ENCODE assay signal across 8 cellular contexts in genomic region chr12:31728917-31729640, GRCh38. TPM values are rescaled to one million over a fixed set of nuclear protein-coding genes. Genes with fewer than 3 reads are reported as not detected.
A peak's percentile ranks its signal among the peaks of the same experiment; 100 is the strongest.
DNase-seq lines count a peak whose midpoint lies in the region; ATAC-seq and TF ChIP-seq lines count a peak whose summit lies in the region.

TSS of gene AMN1 (minus strand) at chr12:31729021. CDS start at chr12:31729008, 13 bp downstream.

- TF ChIP-seq POLR2A in lower leg skin (IDR thresholded peaks at IDR 0.05) = no peak

- intact Hi-C loops in activated CD8-positive, alpha-beta T cell treated with anti-CD3 and anti-CD28 coated beads for 36 hours (cut with micrococcal nuclease) = loop anchor here (5.0 to 10.0 kb wide), 2 partner anchors 166 to 233 kb away; no protein-coding TSS in a partner anchor
- intact Hi-C loops in lower leg skin (cut with DNase I; ENCODE audit: low total_unique reads) = loop anchor here (10.0 kb wide), 1 partner anchor 64 kb away; no protein-coding TSS in a partner anchor

- H3K4me3 ChIP-seq in CD4-positive, CD25-positive, alpha-beta regulatory T cell (ENCODE audit: low read depth, low read length) = peak within 1 kb of the TSS; percentile 99
- peak within 1 kb of the TSS; percentile 58 for H3K4me3 ChIP-seq in lower leg skin (ENCODE audit: low read depth, poor library complexity, severe bottlenecking)

- H3K4me1 ChIP-seq in CD4-positive, CD25-positive, alpha-beta regulatory T cell (ENCODE audit: control insufficient read depth, insufficient read depth, low read length, poor library complexity, severe bottlenecking) = peaks cover 24% of the 10 kb centered on the region

- no peaks in the 10 kb centered on the region for H3K9me3 ChIP-seq in CD4-positive, CD25-positive, alpha-beta regulatory T cell (ENCODE audit: control insufficient read depth in 2 of 2, low read length in 2 of 2)

- H3K36me3 Mint-ChIP-seq in CD4-positive, CD25-positive, alpha-beta regulatory T cell = peaks cover 23% of the 10 kb centered on the region
- peaks cover 28% of the 10 kb centered on the region for H3K36me3 Mint-ChIP-seq in activated CD8-positive, alpha-beta T cell treated with anti-CD3 and anti-CD28 coated beads for 36 hours (ENCODE audit: low read depth)

- peak within 1 kb of the TSS; percentile 92 for H3K27ac ChIP-seq in CD4-positive, CD25-positive, alpha-beta regulatory T cell (ENCODE audit: insufficient read depth, low read length, poor library complexity, severe bottlenecking)

- peak; percentile 96 to 100 (median 98) for DNase-seq in CD4-positive, CD25-positive, alpha-beta regulatory T cell
- DNase-seq in NCI-H82 treated with DMSO at 0.1 percent for 48 hours (lab: John Stamatoyannopoulos, UW; ENCODE audit: unreplicated experiment) = peak; percentile 98
- DNase-seq in activated CD8-positive, alpha-beta T cell treated with anti-CD3 and anti-CD28 coated beads for 36 hours = peak; percentile 99
- DNase-seq in ecto neural progenitor cell (ENCODE audit: low spot score) = peak; percentile 100
- DNase-seq in lower leg skin (ENCODE audit: low spot score in 2 of 2) = peak; percentile 99 to 100
- peak; percentile 96 to 98 for DNase-seq in stimulated activated CD4-positive, alpha-beta T cell treated with anti-CD3 and anti-CD28 coated beads, Interleukin-4, amount 100 ng/mL, for 4 hours

- peak within 1 kb of the TSS; percentile 92 to 99 (median 98) for H3K4me3 Mint-ChIP-seq in CD4-positive, CD25-positive, alpha-beta regulatory T cell
- H3K4me3 Mint-ChIP-seq in activated CD8-positive, alpha-beta T cell treated with anti-CD3 and anti-CD28 coated beads for 36 hours = peak within 1 kb of the TSS; percentile 95

- TF ChIP-seq CTCF in activated CD8-positive, alpha-beta T cell treated with anti-CD3 and anti-CD28 coated beads for 36 hours (IDR thresholded peaks at IDR 0.05) = no peak
- no peak for TF ChIP-seq CTCF in lower leg skin (IDR thresholded peaks at IDR 0.05)

- H3K27me3 ChIP-seq in CD4-positive, CD25-positive, alpha-beta regulatory T cell (ENCODE audit: control insufficient read depth, insufficient read depth, low read length) = no peaks in the 10 kb centered on the region

- no peaks in the 10 kb centered on the region for H3K36me3 ChIP-seq in CD4-positive, CD25-positive, alpha-beta regulatory T cell (ENCODE audit: control insufficient read depth, insufficient read depth, low read length)

- H3K4me1 Mint-ChIP-seq in CD4-positive, CD25-positive, alpha-beta regulatory T cell = peaks cover 30 to 76% (median 49%) of the 10 kb centered on the region in 4 donors
- peaks cover 60% of the 10 kb centered on the region for H3K4me1 Mint-ChIP-seq in activated CD8-positive, alpha-beta T cell treated with anti-CD3 and anti-CD28 coated beads for 36 hours (ENCODE audit: low read depth)

- WGBS in lower leg skin, 2 donors = 0 to 2% methylated on average over 26 to 59 of the region's 59 CpGs

- CTCF ChIA-PET in activated CD8-positive, alpha-beta T cell treated with anti-CD3 and anti-CD28 coated beads for 36 hours (lab: Charles Lee) = no interaction called here

- peak within 1 kb of the TSS; percentile 96 to 99 (median 97) for H3K27ac Mint-ChIP-seq in CD4-positive, CD25-positive, alpha-beta regulatory T cell
- peak within 1 kb of the TSS; percentile 99 for H3K27ac Mint-ChIP-seq in activated CD8-positive, alpha-beta T cell treated with anti-CD3 and anti-CD28 coated beads for 36 hours

- POLR2A ChIA-PET in activated CD8-positive, alpha-beta T cell treated with anti-CD3 and anti-CD28 coated beads for 36 hours (lab: Charles Lee) = interaction anchor here (0.8 to 1.6 kb wide), 11 partner anchors 9 to 480 kb away, joined by 3 to 13 read pairs (median 3); no protein-coding TSS in a partner anchor

- H3K27me3 Mint-ChIP-seq in CD4-positive, CD25-positive, alpha-beta regulatory T cell = no peaks in the 10 kb centered on the region
- H3K27me3 Mint-ChIP-seq in activated CD8-positive, alpha-beta T cell treated with anti-CD3 and anti-CD28 coated beads for 36 hours = no peaks in the 10 kb centered on the region

- ATAC-seq in CD4-positive, CD25-positive, alpha-beta regulatory T cell (ENCODE audit: low read depth in 2 of 2) = peak; percentile 92 to 95
- peak; percentile 94 for ATAC-seq in GM19438 (IDR thresholded peaks at IDR 0.05; ENCODE audit: low read depth, unreplicated experiment)
- peak; percentile 95 for ATAC-seq in HG03571 (IDR thresholded peaks at IDR 0.05; ENCODE audit: unreplicated experiment)
- peak; percentile 91 for ATAC-seq in activated CD8-positive, alpha-beta T cell treated with anti-CD3 and anti-CD28 coated beads for 36 hours

- peaks cover 0 to 14% (median 5%) of the 10 kb centered on the region in 7 donors for H3K9me3 Mint-ChIP-seq in CD4-positive, CD25-positive, alpha-beta regulatory T cell
- H3K9me3 Mint-ChIP-seq in activated CD8-positive, alpha-beta T cell treated with anti-CD3 and anti-CD28 coated beads for 36 hours = peaks cover 14% of the 10 kb centered on the region

RNA-seq across cellular contexts. Expression of gene AMN1, which starts in this region (rescaled TPM):
- 11.6 TPM for total RNA-seq in CD4-positive, CD25-positive, alpha-beta regulatory T cell
- polyA plus RNA-seq in CD4-positive, CD25-positive, alpha-beta regulatory T cell = 10 to 100 TPM; 11.2 to 15.3 (median 14.6) TPM
- 1 to 10 TPM; 3.5 to 4.1 TPM for total RNA-seq in activated CD8-positive, alpha-beta T cell treated with anti-CD3 and anti-CD28 coated beads for 36 hours
- total RNA-seq in lower leg skin = 10 to 100 TPM in 3 of 4 donors, 1 to 10 TPM in 1; 9.5 to 20.5 (median 10.8) TPM

Comparison
In these comparisons a context has a peak if more than half of its experiments do, and no peak if none do; other contexts are left out.
1. Peak in every context shown above with its lines: DNase-seq, ATAC-seq, H3K4me3 ChIP-seq and H3K27ac ChIP-seq.